ENCODE assay signal across 24 cellular contexts in the genomic region with DNA sequence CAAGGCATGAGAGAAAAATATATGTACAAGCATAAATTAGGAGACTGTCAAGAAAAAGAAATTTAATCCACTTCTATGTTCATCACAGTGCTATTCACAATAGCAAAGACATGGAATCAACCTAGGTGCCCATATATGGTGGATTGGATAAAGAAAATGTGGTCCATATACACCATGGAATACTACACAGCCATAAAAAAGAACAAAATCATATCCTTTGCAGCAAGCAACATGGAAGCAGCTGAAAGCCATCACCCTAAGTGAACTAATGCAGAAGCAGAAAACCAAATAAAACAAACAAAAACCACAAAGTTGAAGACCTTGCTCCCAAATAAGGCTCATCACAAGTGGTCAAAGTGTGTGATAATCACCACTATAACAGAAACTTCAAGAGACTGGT. TPM values are rescaled to one million over a fixed set of nuclear protein-coding genes. Genes with fewer than 3 reads are reported as not detected.
DNase-seq lines count a peak whose midpoint lies in the region; ATAC-seq, FAIRE-seq and TF ChIP-seq lines count a peak whose summit lies in the region.
"Had no signal": no experiment of that assay in that cellular context is flagged by ENCODE, and none has a peak within 500 bp of the region (broad histone marks: within the 10 kb centered on the region; RNA-seq: fewer than 3 reads in every experiment).

No MANE protein-coding gene starts in this region.

- no peak overlapping the region for H3K23ac ChIP-seq in neuronal stem cell (ENCODE audit: low read depth, low read length, poor library complexity)

- H2BK15ac ChIP-seq in neuronal stem cell (ENCODE audit: low read length): no peak overlapping the region

- H3K9me3 ChIP-seq in T-helper 17 cell (ENCODE audit: control insufficient read depth, low read length, poor library complexity, severe bottlenecking): no peaks in the 10 kb centered on the region
- no peaks in the 10 kb centered on the region for H3K9me3 ChIP-seq in small intestine (ENCODE audit: control insufficient read depth, low read depth)
- H3K9me3 ChIP-seq in neuronal stem cell (replicated peaks in 1 of 2; ENCODE audit: control insufficient read depth in 2 of 2, insufficient read depth in 1 of 2, low read depth in 1 of 2, low read length in 2 of 2): no peaks in the 10 kb centered on the region
- H3K9me3 ChIP-seq: A549, Caco-2 had no signal

- H3K18ac ChIP-seq in neuronal stem cell (ENCODE audit: low read length): no peak overlapping the region

- no peaks in the 10 kb centered on the region for H3K79me1 ChIP-seq in neuronal stem cell (ENCODE audit: low read depth, low read length)

- ATAC-seq in T-helper 17 cell (no peak), HG02610 (IDR thresholded peaks at IDR 0.05; ENCODE audit: unreplicated experiment) (no peak)
- ATAC-seq: A549; CD8-positive, alpha-beta T cell; GM12878 had no signal

- no peak overlapping the region for H3K27ac Mint-ChIP-seq in T-helper 17 cell
- H3K27ac Mint-ChIP-seq: B cell; CD4-positive, alpha-beta T cell; CD8-positive, alpha-beta T cell had no signal

- no peak overlapping the region for H4K91ac ChIP-seq in neuronal stem cell (ENCODE audit: low read depth, low read length, poor library complexity)

- FAIRE-seq in D721Med (lab: Jason Lieb, UNC): peak; percentile 11
- FAIRE-seq in small intestine (lab: Jason Lieb, UNC): peak; percentile 67
- FAIRE-seq: A549, GM12878, GM18507 had no signal

- no peak overlapping the region for H3K4ac ChIP-seq in neuronal stem cell (ENCODE audit: low read length)

- H2BK120ac ChIP-seq in neuronal stem cell (ENCODE audit: low read depth, low read length): no peak overlapping the region

- DNase-seq in D721Med (ENCODE audit: insufficient read length, low spot score) (no peak), T-helper 17 cell (no peak), small intestine (no peak), neuronal stem cell (ENCODE audit: low spot score) (no peak)
- DNase-seq: AML-193; Caco-2; Calu3; CD4-positive, alpha-beta T cell; CD8-positive, alpha-beta T cell; DMS 273 treated with DMSO at 0.1 percent for 48 hours; DMS153; DMS53; DMS79; DND-41; EL; GDM1 had no signal

- H2AFZ ChIP-seq in neuronal stem cell (ENCODE audit: low read length): no peak overlapping the region

- no peaks in the 10 kb centered on the region for H3K27me3 ChIP-seq in small intestine (ENCODE audit: control insufficient read depth in 2 of 2, insufficient read depth in 2 of 2, low read length in 2 of 2)
- H3K27me3 ChIP-seq in neuronal stem cell (ENCODE audit: control insufficient read depth in 3 of 3, insufficient read depth in 3 of 3, low read depth in 1 of 3, low read length in 3 of 3): no peaks in the 10 kb centered on the region
- H3K27me3 ChIP-seq: BLaER1 treated with 17β-estradiol and CSF1 and Interleukin-3, amounts not matched to agents 10 nM and 100 nM had no signal

- H3K36me3 ChIP-seq in small intestine (ENCODE audit: control insufficient read depth in 2 of 2, insufficient read depth in 2 of 2, low read length in 2 of 2) (no peaks in the 10 kb centered on the region), neuronal stem cell (replicated peaks in 1 of 2; ENCODE audit: control insufficient read depth in 2 of 2, insufficient read depth in 2 of 2, low read length in 2 of 2) (peaks cover 0 to 52% of the 10 kb centered on the region in 2 donors)

- no peak overlapping the region for H2AK5ac ChIP-seq in neuronal stem cell (ENCODE audit: low read depth, low read length)

- H3K27me3 Mint-ChIP-seq in T-helper 17 cell: no peaks in the 10 kb centered on the region
- H3K27me3 Mint-ChIP-seq: B cell; CD4-positive, alpha-beta T cell had no signal

- H3K4me3 ChIP-seq in small intestine (ENCODE audit: low read depth in 1 of 2, low read length in 2 of 2) (no peak overlapping the region), neuronal stem cell (ENCODE audit: low read length in 2 of 2) (no peak overlapping the region)
- H3K4me3 ChIP-seq: A549; BLaER1 treated with 17β-estradiol and CSF1 and Interleukin-3, amounts not matched to agents 10 nM and 100 nM; GM12878 had no signal

- peaks cover 2% of the 10 kb centered on the region for H3K4me1 Mint-ChIP-seq in T-helper 17 cell

- peaks cover 2% of the 10 kb centered on the region for H3K36me3 Mint-ChIP-seq in T-helper 17 cell (ENCODE audit: low read depth)

- H3K4me1 ChIP-seq in small intestine (ENCODE audit: control insufficient read depth in 2 of 2, insufficient read depth in 1 of 2, low read depth in 1 of 2, low read length in 1 of 2) (no peaks in the 10 kb centered on the region), neuronal stem cell (ENCODE audit: control insufficient read depth in 2 of 2, insufficient read depth in 1 of 2, low read depth in 1 of 2, low read length in 2 of 2) (no peaks in the 10 kb centered on the region)
- H3K4me1 ChIP-seq: A549; BLaER1 treated with 17β-estradiol and CSF1 and Interleukin-3, amounts not matched to agents 10 nM and 100 nM; Caco-2 had no signal

- peak overlapping the region; percentile 19 for H3K4me3 Mint-ChIP-seq in T-helper 17 cell
- H3K4me3 Mint-ChIP-seq: B cell; CD4-positive, alpha-beta T cell; CD8-positive, alpha-beta T cell had no signal

- H3K14ac ChIP-seq in neuronal stem cell (ENCODE audit: low read length): no peak overlapping the region

- H3K9ac ChIP-seq in neuronal stem cell (ENCODE audit: low read depth, low read length, poor library complexity): no peak overlapping the region
- H3K9ac ChIP-seq: BLaER1 treated with 17β-estradiol and CSF1 and Interleukin-3, amounts not matched to agents 10 nM and 100 nM had no signal

- TF ChIP-seq CTCF in D721Med (IDR thresholded peaks at IDR 0.05; ENCODE audit: insufficient read depth, missing control alignments): no peak

- no peak overlapping the region for H3K27ac ChIP-seq in small intestine (ENCODE audit: low read depth in 1 of 2, low read length in 1 of 2)
- no peak overlapping the region for H3K27ac ChIP-seq in neuronal stem cell (replicated peaks; ENCODE audit: low read length)
- H3K27ac ChIP-seq: 22Rv1; A549; BLaER1 treated with 17β-estradiol and CSF1 and Interleukin-3, amounts not matched to agents 10 nM and 100 nM; C4-2B had no signal

- no peak overlapping the region for H2BK12ac ChIP-seq in neuronal stem cell (ENCODE audit: low read length)

- H4K8ac ChIP-seq in neuronal stem cell (ENCODE audit: low read depth, low read length): no peak overlapping the region

- no peak overlapping the region for H3K4me2 ChIP-seq in neuronal stem cell (ENCODE audit: insufficient read depth, low read length, poor library complexity, severe bottlenecking)
- H3K4me2 ChIP-seq: A549; BLaER1 treated with 17β-estradiol and CSF1 and Interleukin-3, amounts not matched to agents 10 nM and 100 nM had no signal

- no peak overlapping the region for H2BK5ac ChIP-seq in neuronal stem cell (ENCODE audit: low read length)

RNA-seq across cellular contexts. Expression of a gene that starts 36.7 kb away (rescaled TPM):
- 1 to 10 TPM; 8.3 to 9.2 TPM for total RNA-seq in T-helper 17 cell
- polyA plus RNA-seq in small intestine: 1 to 10 TPM; 3.8 to 6.3 (median 5.4) TPM
- 8.2 TPM for polyA plus RNA-seq in neuronal stem cell (2013, experiment 1 of 2)
- 7.6 TPM for polyA plus RNA-seq in neuronal stem cell (2013, experiment 2 of 2)

RNA-seq across cellular contexts. Expression of a gene that starts 53.4 kb away (rescaled TPM):
- 100 to 1,000 TPM; 266 to 276 TPM for total RNA-seq in T-helper 17 cell
- 10 to 100 TPM; 22.7 to 26.6 (median 25.3) TPM for polyA plus RNA-seq in small intestine
- 343 TPM for polyA plus RNA-seq in neuronal stem cell (2013, experiment 1 of 2)
- polyA plus RNA-seq in neuronal stem cell (2013, experiment 2 of 2): 349 TPM
